In genomic region chr17:65556014-65556909, GRCh38 we compare ENCODE assay signal across 8 cellular contexts. TPM values are rescaled to one million over a fixed set of nuclear protein-coding genes. Genes with fewer than 3 reads are reported as not detected.
A peak's percentile ranks its signal among the peaks of the same experiment; 100 is the strongest.
DNase-seq lines count a peak whose midpoint lies in the region; ATAC-seq and TF ChIP-seq lines count a peak whose summit lies in the region.

No MANE protein-coding gene starts in this region.

- H3K9me3 ChIP-seq in Caco-2 (no peaks in the 10 kb centered on the region), H9 (ENCODE audit: control insufficient read depth, low read depth, low read length) (no peaks in the 10 kb centered on the region), esophagus squamous epithelium (no peaks in the 10 kb centered on the region)

- intact Hi-C loops in Caco-2 (cut with micrococcal nuclease; ENCODE audit: unreplicated experiment): loop anchor here (1.0 to 5.0 kb wide), 7 partner anchors 24 to 611 kb away; no protein-coding TSS in a partner anchor
- intact Hi-C loops in esophagus squamous epithelium (cut with DNase I): no loop called here

- peaks cover 30% of the 10 kb centered on the region for H3K79me1 ChIP-seq in H9 (ENCODE audit: insufficient read depth, low read depth, low read length, poor library complexity, severe bottlenecking)

- no peak overlapping the region for H3K56ac ChIP-seq in H9 (ENCODE audit: insufficient read length, low read depth, low read length)

- H3K4me1 ChIP-seq in Caco-2 (peaks cover 33% of the 10 kb centered on the region), H9 (ENCODE audit: insufficient read depth, low read length) (peaks cover 13% of the 10 kb centered on the region; the same call in 1 of the 2 replicates), esophagus squamous epithelium (peaks cover 0 to 26% (median 3%) of the 10 kb centered on the region in 3 donors)

- H3K36me3 Mint-ChIP-seq in Caco-2 (ENCODE audit: insufficient read depth, unreplicated experiment): no peaks in the 10 kb centered on the region
- peaks cover 8 to 20% (median 12%) of the 10 kb centered on the region in 3 experiments; a peak in 6 of 7 replicates for H3K36me3 Mint-ChIP-seq in H9 (ENCODE audit: insufficient read depth in 1 of 3, low read depth in 3 of 3)
- no peaks in the 10 kb centered on the region for H3K36me3 Mint-ChIP-seq in natural killer cell treated with Interleukin-12 subunit alpha and Interleukin-12 subunit beta and Interleukin-15 and Interleukin-18, amount 100 ng/mL, for 72 hours

- no peak overlapping the region for H3K4ac ChIP-seq in H9 (ENCODE audit: low read depth, low read length)

- H3K27ac Mint-ChIP-seq in Caco-2 (ENCODE audit: unreplicated experiment) (no peak overlapping the region), H9 (no peak overlapping the region)
- H3K27ac Mint-ChIP-seq in natural killer cell treated with Interleukin-12 subunit alpha and Interleukin-12 subunit beta and Interleukin-15 and Interleukin-18, amount 100 ng/mL, for 72 hours: no peak overlapping the region

- H2BK120ac ChIP-seq in H9 (ENCODE audit: low read depth, low read length, poor library complexity, severe bottlenecking): no peak overlapping the region

- no peak overlapping the region for H4K91ac ChIP-seq in H9 (ENCODE audit: insufficient read length, low read depth, low read length)

- H3K4me1 Mint-ChIP-seq in Caco-2 (ENCODE audit: low read depth, unreplicated experiment) (peaks cover 14% of the 10 kb centered on the region), H9 (peaks cover 15% of the 10 kb centered on the region in 2 experiments)
- peaks cover 5 to 12% of the 10 kb centered on the region in 2 donors for H3K4me1 Mint-ChIP-seq in natural killer cell treated with Interleukin-12 subunit alpha and Interleukin-12 subunit beta and Interleukin-15 and Interleukin-18, amount 100 ng/mL, for 72 hours (ENCODE audit: low read depth in 2 of 2)

- no peaks in the 10 kb centered on the region for H3K27me3 ChIP-seq in Caco-2 (replicated peaks; ENCODE audit: control insufficient read depth, insufficient read depth, low read length)
- no peaks in the 10 kb centered on the region; the same call in 1 of the 2 replicates for H3K27me3 ChIP-seq in H9 (ENCODE audit: insufficient read depth, low read length)
- peaks cover 0 to 28% (median 0%) of the 10 kb centered on the region in 4 donors for H3K27me3 ChIP-seq in esophagus squamous epithelium

- POLR2A ChIA-PET in Caco-2 (lab: Charles Lee): no interaction called here

- no peak overlapping the region for H2AFZ ChIP-seq in H9 (ENCODE audit: low read length)

- H3K4me3 Mint-ChIP-seq in Caco-2 (ENCODE audit: unreplicated experiment) (no peak overlapping the region), H9 (no peak overlapping the region)
- no peak overlapping the region for H3K4me3 Mint-ChIP-seq in natural killer cell treated with Interleukin-12 subunit alpha and Interleukin-12 subunit beta and Interleukin-15 and Interleukin-18, amount 100 ng/mL, for 72 hours

- peak overlapping the region; percentile 76 for H3K4me2 ChIP-seq in H9 (ENCODE audit: insufficient read depth, insufficient read length, low read length)

- TF ChIP-seq CTCF in Caco-2 (IDR thresholded peaks at IDR 0.05; ENCODE audit: insufficient read depth in 1 of 2, low read depth in 1 of 2, low read length in 1 of 2, severe bottlenecking in 1 of 2, unreplicated experiment in 1 of 2): peak; percentile 88 to 95
- TF ChIP-seq CTCF in H9 (conservative IDR thresholded peaks at IDR 0.05): peak; percentile 97
- peak; percentile 74 to 82 (median 79) for TF ChIP-seq CTCF in esophagus squamous epithelium (IDR thresholded peaks at IDR 0.05)

- H3K18ac ChIP-seq in H9 (ENCODE audit: insufficient read length, low read depth, low read length): no peak overlapping the region

- H3K23ac ChIP-seq in H9 (ENCODE audit: insufficient read length, low read depth, low read length): no peak overlapping the region

- no peak overlapping the region for H4K8ac ChIP-seq in H9 (replicated peaks; ENCODE audit: insufficient read length, low read depth, low read length)

- no peak overlapping the region for H2AK5ac ChIP-seq in H9 (ENCODE audit: insufficient read length, low read length)

- H4K5ac ChIP-seq in H9 (ENCODE audit: insufficient read length, low read depth, low read length): no peak overlapping the region

- WGBS in H9 (ENCODE audit: extremely low coverage, insufficient read length, low lambda C conversion rate): no CpG with 5 or more reads among the region's 17 CpGs
- WGBS in esophagus squamous epithelium, 2 donors: 24 to 29% methylated on average over 9 to 10 of the region's 17 CpGs

- no peak overlapping the region for H2BK15ac ChIP-seq in H9 (ENCODE audit: low read depth, low read length)

- peaks cover 30% of the 10 kb centered on the region; the same call in 1 of the 2 replicates for H3K79me2 ChIP-seq in H9 (ENCODE audit: insufficient read depth, low read length)

- H3K9me3 Mint-ChIP-seq in Caco-2 (ENCODE audit: unreplicated experiment) (no peaks in the 10 kb centered on the region), H9 (no peaks in the 10 kb centered on the region)
- no peaks in the 10 kb centered on the region for H3K9me3 Mint-ChIP-seq in natural killer cell treated with Interleukin-12 subunit alpha and Interleukin-12 subunit beta and Interleukin-15 and Interleukin-18, amount 100 ng/mL, for 72 hours

- H3K27ac ChIP-seq in H9 (ENCODE audit: insufficient read length, low read depth, low read length) (no peak overlapping the region), esophagus squamous epithelium (peak overlapping the region in 1 of 4 donors; percentile 33)

- no peak overlapping the region; the same call in 1 of the 2 replicates for H3K14ac ChIP-seq in H9 (ENCODE audit: insufficient read depth, low read length)

- H3K27me3 Mint-ChIP-seq in Caco-2 (ENCODE audit: insufficient read depth, unreplicated experiment): no peaks in the 10 kb centered on the region
- no peaks in the 10 kb centered on the region; the same call in 1 of the 2 replicates for H3K27me3 Mint-ChIP-seq in H9 (ENCODE audit: low read depth)
- peaks cover 20 to 26% of the 10 kb centered on the region in 2 donors for H3K27me3 Mint-ChIP-seq in natural killer cell treated with Interleukin-12 subunit alpha and Interleukin-12 subunit beta and Interleukin-15 and Interleukin-18, amount 100 ng/mL, for 72 hours

- no peak overlapping the region for H3T11ph ChIP-seq in H9 (ENCODE audit: low read length)

- H2BK5ac ChIP-seq in H9 (ENCODE audit: insufficient read length, low read length): no peak overlapping the region

- DNase-seq in Caco-2: peak; percentile 85 to 89
- peak; percentile 90 for DNase-seq in H9
- peak; percentile 85 for DNase-seq in NCI-H82 (lab: John Stamatoyannopoulos, UW)
- DNase-seq in activated T-cell treated with anti-CD3 and anti-CD28 coated beads for 24 hours (ENCODE audit: low read depth): peak; percentile 82
- DNase-seq in esophagus squamous epithelium (lab: John Stamatoyannopoulos, UW): no peak
- peak; percentile 86 for DNase-seq in natural killer cell treated with Interleukin-12 subunit alpha and Interleukin-12 subunit beta and Interleukin-15 and Interleukin-18, amount 100 ng/mL, for 72 hours (ENCODE audit: low spot score)
- peak; percentile 85 to 94 (median 88) for DNase-seq in stimulated activated naive CD4-positive, alpha-beta T cell (lab: John Stamatoyannopoulos, UW)
- no peak for DNase-seq in epidermal melanocyte (ENCODE audit: insufficient read length, low spot score)

- H3K9ac ChIP-seq in H9 (ENCODE audit: extremely low read depth, insufficient read length, low read length): no peak overlapping the region

- no peak overlapping the region for H2BK12ac ChIP-seq in H9 (ENCODE audit: insufficient read length, low read depth, low read length)

- H3K23me2 ChIP-seq in H9 (ENCODE audit: insufficient read length, low read depth, low read length, poor library complexity, severe bottlenecking): peaks cover 25% of the 10 kb centered on the region

- H4K20me1 ChIP-seq in H9 (ENCODE audit: control insufficient read depth, insufficient read depth, insufficient read length): no peaks in the 10 kb centered on the region

- peak; percentile 57 to 59 for ATAC-seq in natural killer cell treated with Interleukin-12 subunit alpha and Interleukin-12 subunit beta and Interleukin-15 and Interleukin-18, amount 100 ng/mL, for 72 hours

- no TSS peak for BruUV-seq in Caco-2 (replicated peaks; lab: Mats Ljungman, UMichigan)

- H3K4me3 ChIP-seq in Caco-2 (ENCODE audit: low read depth, low read length) (peak overlapping the region; percentile 86), esophagus squamous epithelium (peak overlapping the region in 1 of 4 donors; percentile 62)

- TF ChIP-seq POLR2A in esophagus squamous epithelium (IDR thresholded peaks at IDR 0.05): no peak

- no peak overlapping the region for H2BK20ac ChIP-seq in H9 (ENCODE audit: low read depth, low read length, poor library complexity, severe bottlenecking)

- CTCF ChIA-PET in Caco-2 (lab: Charles Lee): interaction anchor here (0.5 to 2.5 kb wide), 5 partner anchors 14 to 412 kb away, joined by 3 to 10 read pairs (median 4); no protein-coding TSS in a partner anchor

- H3K36me3 ChIP-seq in Caco-2 (ENCODE audit: control insufficient read depth, insufficient read depth, low read length) (no peaks in the 10 kb centered on the region; the same call in 1 of the 2 replicates), esophagus squamous epithelium (peaks cover 0 to 6% (median 0%) of the 10 kb centered on the region in 3 donors)

RNA-seq across cellular contexts. Expression of gene AXIN2, which starts 5.2 kb away (rescaled TPM):
- total RNA-seq in Caco-2 (2022) (141 and 168 TPM in 2 replicates), H9 (2021) (35.0 and 35.6 TPM in 2 replicates), esophagus squamous epithelium (10 to 100 TPM in 1 of 4 donors, 1 to 10 TPM in 2, under 1 TPM in 1; 0.83 to 10.9 (median 6.2) TPM)
- total RNA-seq in natural killer cell treated with Interleukin-12 subunit alpha and Interleukin-12 subunit beta and Interleukin-15 and Interleukin-18, amount 100 ng/mL, for 72 hours: under 1 TPM; 0.55 to 0.95 TPM

Comparison
In these comparisons a context has a peak if more than half of its experiments do, and no peak if none do; other contexts are left out.
1. DNase-seq: peak in Caco-2 (2 of 2), H9 (single experiment), NCI-H82 (single experiment), activated T-cell treated with anti-CD3 and anti-CD28 coated beads for 24 hours (single experiment), natural killer cell treated with Interleukin-12 subunit alpha and Interleukin-12 subunit beta and Interleukin-15 and Interleukin-18, amount 100 ng/mL, for 72 hours (single experiment) and stimulated activated naive CD4-positive, alpha-beta T cell (6 of 6); none in esophagus squamous epithelium (single experiment) and epidermal melanocyte (single experiment).
2. Peak in every context shown above with its lines, with median percentiles within 50 percentile points of each other: CTCF ChIP-seq.